Comparison of ENCODE assay signal across 20 cellular contexts in genomic region chr9:20732118-20732517, GRCh38. TPM values are rescaled to one million over a fixed set of nuclear protein-coding genes. Genes with fewer than 3 reads are reported as not detected.
DNase-seq lines count a peak whose midpoint lies in the region; ATAC-seq and TF ChIP-seq lines count a peak whose summit lies in the region.
"Had no signal": no experiment of that assay in that cellular context is flagged by ENCODE, and none has a peak within 500 bp of the region (broad histone marks: within the 10 kb centered on the region; RNA-seq: fewer than 3 reads in every experiment).

No MANE protein-coding gene starts in this region.

- no peak overlapping the region for H2BK5ac ChIP-seq in mesenchymal stem cell (ENCODE audit: low read depth, low read length, poor library complexity, severe bottlenecking)

- no peak overlapping the region for H2BK120ac ChIP-seq in mesenchymal stem cell (ENCODE audit: low read depth, low read length)

- ATAC-seq in HG03135 (IDR thresholded peaks at IDR 0.05; ENCODE audit: unreplicated experiment): no peak
- ATAC-seq in HG03108 (IDR thresholded peaks at IDR 0.05; ENCODE audit: unreplicated experiment): no peak
- ATAC-seq: effector memory CD8-positive, alpha-beta T cell; K562; psoas muscle had no signal

- no peaks in the 10 kb centered on the region for H3K27me3 Mint-ChIP-seq in type B pancreatic cell
- H3K27me3 Mint-ChIP-seq: activated CD4-positive, alpha-beta memory T cell treated with anti-CD3 and anti-CD28 coated beads for 36 hours; effector memory CD8-positive, alpha-beta T cell had no signal

- DNase-seq in ELR (ENCODE audit: low read depth) (peak; percentile 95), LHCN-M2 (ENCODE audit: low read depth) (peak; percentile 39), brain microvascular endothelial cell (peak; percentile 53), mesenchymal stem cell (peak; percentile 89), type B pancreatic cell (ENCODE audit: extremely low spot score, unreplicated experiment) (no peak), activated gamma-delta T cell treated with Interleukin-2 at 50 U/mL for 16 hours (no peak)
- DNase-seq: activated CD4-positive, alpha-beta memory T cell treated with anti-CD3 and anti-CD28 coated beads for 36 hours; aorta; C1 segment of cervical spinal cord; effector memory CD8-positive, alpha-beta T cell; glutamatergic neuron; NCI-H1694; psoas muscle; stimulated activated CD4-positive, alpha-beta T cell treated with anti-CD3 and anti-CD28 coated beads, Interleukin-2, amount 100 ng/mL, for 24 hours; stimulated activated CD8-positive, alpha-beta memory T cell treated with anti-CD3 and anti-CD28 coated beads, Interleukin-4, amount 100 ng/mL, for 48 hours; T1000; tibial artery had no signal

- 15% methylated on average over 4 of the region's 4 CpGs for WGBS in mesenchymal stem cell

- no peak overlapping the region for H4K91ac ChIP-seq in mesenchymal stem cell (ENCODE audit: low read length)

- H3K4me1 ChIP-seq in mesenchymal stem cell (ENCODE audit: control insufficient read depth, insufficient read depth, low read depth, low read length): no peaks in the 10 kb centered on the region
- H3K4me1 ChIP-seq: psoas muscle, tibial artery had no signal

- H3K27me3 ChIP-seq in brain microvascular endothelial cell (replicated peaks) (no peaks in the 10 kb centered on the region), mesenchymal stem cell (ENCODE audit: control insufficient read depth in 1 of 2, insufficient read depth in 1 of 2, low read length in 2 of 2) (no peaks in the 10 kb centered on the region)
- H3K27me3 ChIP-seq: tibial artery had no signal

- no peak overlapping the region for H2BK12ac ChIP-seq in mesenchymal stem cell (ENCODE audit: low read length in 2 of 2)

- no peak overlapping the region for H2AFZ ChIP-seq in mesenchymal stem cell (ENCODE audit: low read depth, low read length)

- H3K36me3 ChIP-seq in brain microvascular endothelial cell (replicated peaks): no peaks in the 10 kb centered on the region
- H3K36me3 ChIP-seq in mesenchymal stem cell (ENCODE audit: control insufficient read depth in 1 of 2, insufficient read depth in 2 of 2, low read depth in 1 of 2, low read length in 2 of 2): peaks cover 0 to 27% of the 10 kb centered on the region in 2 experiments
- H3K36me3 ChIP-seq: tibial artery had no signal

- H3K4me2 ChIP-seq in mesenchymal stem cell (ENCODE audit: low read length, poor library complexity, severe bottlenecking): no peak overlapping the region

- no peak overlapping the region for H3K27ac Mint-ChIP-seq in type B pancreatic cell
- H3K27ac Mint-ChIP-seq: activated CD4-positive, alpha-beta memory T cell treated with anti-CD3 and anti-CD28 coated beads for 36 hours; effector memory CD8-positive, alpha-beta T cell had no signal

- no peak overlapping the region for H3K9ac ChIP-seq in mesenchymal stem cell (ENCODE audit: low read length)

- H3K14ac ChIP-seq in mesenchymal stem cell (ENCODE audit: low read length in 2 of 2): no peak overlapping the region

- H3K4me1 Mint-ChIP-seq in type B pancreatic cell (ENCODE audit: unreplicated experiment): no peaks in the 10 kb centered on the region

- no peak overlapping the region for H4K8ac ChIP-seq in mesenchymal stem cell (ENCODE audit: low read length)

- H3K9me3 ChIP-seq in mesenchymal stem cell (ENCODE audit: control insufficient read depth, low read length): no peaks in the 10 kb centered on the region
- H3K9me3 ChIP-seq: psoas muscle, tibial artery had no signal

- H2AK5ac ChIP-seq in mesenchymal stem cell (ENCODE audit: low read length, severe bottlenecking): no peak overlapping the region

- H3K79me1 ChIP-seq in mesenchymal stem cell (replicated peaks; ENCODE audit: low read length, poor library complexity, severe bottlenecking): peaks cover 7% of the 10 kb centered on the region

- no peaks in the 10 kb centered on the region for H3K9me3 Mint-ChIP-seq in type B pancreatic cell
- H3K9me3 Mint-ChIP-seq: activated CD4-positive, alpha-beta memory T cell treated with anti-CD3 and anti-CD28 coated beads for 36 hours; effector memory CD8-positive, alpha-beta T cell had no signal

- H2BK15ac ChIP-seq in mesenchymal stem cell (ENCODE audit: low read depth, poor library complexity, severe bottlenecking): no peak overlapping the region

- H3K4me3 ChIP-seq in brain microvascular endothelial cell (ENCODE audit: low read depth, low read length): no peak overlapping the region
- H3K4me3 ChIP-seq in mesenchymal stem cell (ENCODE audit: insufficient read depth in 1 of 2, low read depth in 1 of 2, low read length in 2 of 2): no peak overlapping the region
- H3K4me3 ChIP-seq: K562, psoas muscle, tibial artery had no signal

- no peak overlapping the region for H3K4ac ChIP-seq in mesenchymal stem cell (ENCODE audit: low read depth in 1 of 2, low read length in 2 of 2)

- in situ Hi-C loops in brain microvascular endothelial cell (cut with HindIII; ENCODE audit: low pct_ligation_motif_present, low sequenced_read_pairs): no loop called here

- no peak overlapping the region for H3K4me3 Mint-ChIP-seq in type B pancreatic cell
- H3K4me3 Mint-ChIP-seq: activated CD4-positive, alpha-beta memory T cell treated with anti-CD3 and anti-CD28 coated beads for 36 hours; effector memory CD8-positive, alpha-beta T cell had no signal

- H3K36me3 Mint-ChIP-seq in type B pancreatic cell: peaks cover 14% of the 10 kb centered on the region

- TF ChIP-seq CTCF in brain microvascular endothelial cell (IDR thresholded peaks at IDR 0.05; ENCODE audit: low read depth, low read length, missing control alignments) (no peak), type B pancreatic cell (conservative IDR thresholded peaks at IDR 0.05) (no peak)

- no peak overlapping the region for H3K23ac ChIP-seq in mesenchymal stem cell (ENCODE audit: low read length in 2 of 2)

- H3K27ac ChIP-seq in brain microvascular endothelial cell (peak overlapping the region; percentile 24), mesenchymal stem cell (ENCODE audit: low read length, poor library complexity, severe bottlenecking) (no peak overlapping the region)
- H3K27ac ChIP-seq: psoas muscle, tibial artery had no signal

- H3K18ac ChIP-seq in mesenchymal stem cell (ENCODE audit: low read depth in 1 of 2, low read length in 2 of 2): no peak overlapping the region

RNA-seq across cellular contexts. Expression of gene FOCAD, which starts 48.1 kb away (rescaled TPM):
- total RNA-seq in LHCN-M2 (2014; rRNA removed) (36.0 and 36.8 TPM in 2 replicates), type B pancreatic cell (ENCODE audit: low replicate concordance) (46.1 and 51.0 TPM in 2 replicates)
- polyA plus RNA-seq in LHCN-M2 (2012): 17.0 TPM
- polyA plus RNA-seq in mesenchymal stem cell (2013, experiment 1 of 2): 16.0 TPM
- polyA plus RNA-seq in mesenchymal stem cell (2013, experiment 2 of 2): 16.2 TPM

Comparison
In these comparisons a context has a peak if more than half of its experiments do, and no peak if none do; other contexts are left out.
1. DNase-seq: peak in ELR (single experiment), LHCN-M2 (single experiment), brain microvascular endothelial cell (single experiment) and mesenchymal stem cell (single experiment); none in type B pancreatic cell (single experiment) and activated gamma-delta T cell treated with Interleukin-2 at 50 U/mL for 16 hours (single experiment).